In the genomic region with DNA sequence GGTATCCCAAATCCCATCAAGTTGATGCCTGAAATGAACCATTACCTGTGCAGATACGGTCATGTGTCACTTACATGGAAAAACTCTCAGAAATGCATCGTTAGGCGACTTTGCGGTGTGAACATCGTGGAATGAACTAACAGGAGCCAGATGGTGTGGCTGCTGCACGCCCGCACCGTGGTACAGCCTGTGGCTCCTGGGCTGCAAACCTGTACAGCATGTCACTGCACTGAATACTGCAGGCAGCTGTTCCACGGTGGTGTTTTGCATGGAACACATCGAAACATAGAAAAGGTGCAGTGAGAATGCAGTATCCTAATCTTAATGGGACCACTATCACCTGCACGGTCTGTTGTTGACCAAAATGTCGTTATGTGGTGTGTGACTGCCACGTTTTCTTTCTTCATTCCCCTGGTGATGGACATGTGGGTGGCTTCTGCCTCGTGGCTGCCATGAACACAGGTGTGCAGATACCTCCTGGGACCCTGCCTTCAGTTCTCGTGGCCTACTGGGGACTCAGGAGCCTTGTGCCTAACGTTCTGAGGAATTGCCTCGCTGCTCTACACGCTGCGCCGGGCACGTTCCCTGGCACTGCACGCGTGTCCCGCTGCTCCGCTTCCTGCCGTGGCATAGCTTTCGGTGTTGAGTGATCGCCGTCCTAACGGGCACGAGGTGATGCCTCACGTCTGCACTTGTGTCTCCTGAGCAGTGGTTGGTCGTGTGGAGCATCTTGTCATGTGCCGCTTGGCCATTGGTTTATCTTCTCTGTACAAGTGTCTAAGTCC, we compare ENCODE assay signal across 14 cellular contexts. TPM values are rescaled to one million over a fixed set of nuclear protein-coding genes. Genes with fewer than 3 reads are reported as not detected.
DNase-seq lines count a peak whose midpoint lies in the region; ATAC-seq and TF ChIP-seq lines count a peak whose summit lies in the region.
"Had no signal": no experiment of that assay in that cellular context is flagged by ENCODE, and none has a peak within 500 bp of the region (broad histone marks: within the 10 kb centered on the region; RNA-seq: fewer than 3 reads in every experiment).

No MANE protein-coding gene starts in this region.

- peak overlapping the region; percentile 86; the same call in 1 of the 2 replicates for H2AK5ac ChIP-seq in IMR-90 (ENCODE audit: low read depth, low read length)

- peaks cover 39% of the 10 kb centered on the region for H3K4me1 ChIP-seq in CD4-positive, CD25-positive, alpha-beta regulatory T cell (ENCODE audit: control insufficient read depth, insufficient read depth, low read length, poor library complexity, severe bottlenecking)
- peaks cover 14% of the 10 kb centered on the region for H3K4me1 ChIP-seq in IMR-90 (ENCODE audit: control insufficient read depth, insufficient read depth, low read length)

- TF ChIP-seq CTCF in IMR-90 (conservative IDR thresholded peaks at IDR 0.05; ENCODE audit: low read depth, low read length) (no peak), nephron progenitor cell (IDR thresholded peaks at IDR 0.05) (no peak)

- H4K20me1 ChIP-seq in IMR-90 (ENCODE audit: insufficient read depth, low read length): peaks cover 59% of the 10 kb centered on the region

- DNase-seq in CD4-positive, CD25-positive, alpha-beta regulatory T cell: no peak
- DNase-seq in IMR-90 (no peak), epithelial cell of prostate (ENCODE audit: low read depth, low spot score) (no peak), nephron progenitor cell (no peak), AG20443 (ENCODE audit: low spot score) (no peak), SIG-M5 treated with dmso at 0.1 percent for 504 hours (lab: John Stamatoyannopoulos, UW; ENCODE audit: unreplicated experiment) (no peak)
- DNase-seq: activated naive CD4-positive, alpha-beta T cell treated with anti-CD3 and anti-CD28 coated beads, Interleukin-2, amount 50 U/mL, for 16 hours; GOT3; NCI-H2029 treated with DMSO at 0.1 percent for 48 hours; SHP77 treated with DMSO at 0.1 percent for 48 hours; stomach had no signal

- no peak overlapping the region for H3K27ac ChIP-seq in CD4-positive, CD25-positive, alpha-beta regulatory T cell (ENCODE audit: insufficient read depth, low read length, poor library complexity, severe bottlenecking)
- no peak overlapping the region for H3K27ac ChIP-seq in IMR-90 (ENCODE audit: insufficient read depth, low read length)
- H3K27ac ChIP-seq in epithelial cell of prostate: peak overlapping the region; percentile 67

- H3K27me3 Mint-ChIP-seq in CD4-positive, CD25-positive, alpha-beta regulatory T cell: no peaks in the 10 kb centered on the region
- H3K27me3 Mint-ChIP-seq in nephron progenitor cell (ENCODE audit: low read depth, poor library complexity): peaks cover 4% of the 10 kb centered on the region

- 95% methylated on average over 28 of the region's 34 CpGs; no CpG with 5 or more reads in 1 of the 2 experiments for WGBS in IMR-90 (ENCODE audit: extremely low coverage in 2 of 2, insufficient read length in 1 of 2), 2 experiments

- no peak for TF ChIP-seq RAD21 in IMR-90 (IDR thresholded peaks at IDR 0.05; ENCODE audit: low read length)

- H3K27ac Mint-ChIP-seq in CD4-positive, CD25-positive, alpha-beta regulatory T cell: peak overlapping the region in 1 of 3 donors; percentile 84
- peak overlapping the region; percentile 97 for H3K27ac Mint-ChIP-seq in nephron progenitor cell

- no peak overlapping the region for H3K4me2 ChIP-seq in IMR-90 (ENCODE audit: low read depth, low read length)

- H3K9me3 ChIP-seq in CD4-positive, CD25-positive, alpha-beta regulatory T cell (ENCODE audit: control insufficient read depth in 2 of 2, low read length in 2 of 2): no peaks in the 10 kb centered on the region
- no peaks in the 10 kb centered on the region for H3K9me3 ChIP-seq in IMR-90 (ENCODE audit: control insufficient read depth, insufficient read depth, low read length)
- H3K9me3 ChIP-seq: stomach had no signal

- H3K79me1 ChIP-seq in IMR-90 (ENCODE audit: low read depth in 1 of 2, low read length in 2 of 2): peaks cover 18 to 85% of the 10 kb centered on the region in 2 experiments

- H3K4me1 Mint-ChIP-seq in CD4-positive, CD25-positive, alpha-beta regulatory T cell: peaks cover 25 to 74% (median 37%) of the 10 kb centered on the region in 4 donors
- peaks cover 29% of the 10 kb centered on the region for H3K4me1 Mint-ChIP-seq in nephron progenitor cell

- BruUV-seq in IMR-90 (replicated peaks; lab: Mats Ljungman, UMichigan): no TSS peak

- no peak overlapping the region for H3K9ac ChIP-seq in IMR-90 (ENCODE audit: low read depth, low read length)

- H3K14ac ChIP-seq in IMR-90 (replicated peaks; ENCODE audit: low read depth, low read length): no peak overlapping the region

- peak overlapping the region; percentile 50 for H3K4me3 ChIP-seq in CD4-positive, CD25-positive, alpha-beta regulatory T cell (ENCODE audit: low read depth, low read length)
- H3K4me3 ChIP-seq in IMR-90 (ENCODE audit: insufficient read depth, low read depth, low read length): no peak overlapping the region

- H2BK120ac ChIP-seq in IMR-90 (ENCODE audit: low read depth, low read length): no peak overlapping the region

- H2BK20ac ChIP-seq in IMR-90 (ENCODE audit: low read depth, low read length): no peak overlapping the region

- H2AFZ ChIP-seq in IMR-90 (replicated peaks; ENCODE audit: low read length, poor library complexity): no peak overlapping the region

- peaks cover 11% of the 10 kb centered on the region for H3K36me3 ChIP-seq in CD4-positive, CD25-positive, alpha-beta regulatory T cell (ENCODE audit: control insufficient read depth, insufficient read depth, low read length)
- H3K36me3 ChIP-seq in IMR-90 (ENCODE audit: control insufficient read depth, insufficient read depth, low read length): peaks cover 17% of the 10 kb centered on the region

- no peak for TF ChIP-seq POLR2A in IMR-90 (IDR thresholded peaks at IDR 0.05; ENCODE audit: low read depth, low read length)

- H4K8ac ChIP-seq in IMR-90 (ENCODE audit: low read depth in 2 of 2, low read length in 2 of 2): no peak overlapping the region; a peak in 1 of 4 replicates

- intact Hi-C loops in IMR-90 (cut with micrococcal nuclease): loop anchor here (2.0 kb wide), 1 partner anchor 39 kb away; the partner anchor contains the start of gene UVSSA

- no peak overlapping the region for H2BK5ac ChIP-seq in IMR-90 (ENCODE audit: low read depth, low read length, poor library complexity, severe bottlenecking)

- no peak overlapping the region for H2BK15ac ChIP-seq in IMR-90 (ENCODE audit: low read depth, low read length)

- no peak overlapping the region for H3K56ac ChIP-seq in IMR-90 (ENCODE audit: extremely low read depth, insufficient read depth, low read length)

- in situ Hi-C loops in IMR-90 (cut with MboI; ENCODE audit: low sequenced_read_pairs): no loop called here

- dilution Hi-C loops in IMR-90 (cut with HindIII; ENCODE audit: low sequenced_read_pairs, unreplicated experiment): no loop called here

- no peak overlapping the region for H4K91ac ChIP-seq in IMR-90 (ENCODE audit: insufficient read depth, low read depth, low read length)

- H2AK9ac ChIP-seq in IMR-90 (replicated peaks; ENCODE audit: low read depth, low read length, poor library complexity): peak overlapping the region; percentile 38

- H3K4ac ChIP-seq in IMR-90 (ENCODE audit: low read depth, low read length): peak overlapping the region; percentile 9; the same call in 1 of the 2 replicates

- CTCF ChIA-PET in IMR-90 (lab: Yijun Ruan, JAX): no interaction called here

- peaks cover 23% of the 10 kb centered on the region for H3K9me1 ChIP-seq in IMR-90 (ENCODE audit: insufficient read depth, low read length)

- H4K5ac ChIP-seq in IMR-90 (ENCODE audit: low read depth, low read length): no peak overlapping the region

- H3K36me3 Mint-ChIP-seq in CD4-positive, CD25-positive, alpha-beta regulatory T cell: peaks cover 6% of the 10 kb centered on the region
- H3K36me3 Mint-ChIP-seq in nephron progenitor cell (ENCODE audit: low read depth): peaks cover 75% of the 10 kb centered on the region

- H3K23ac ChIP-seq in IMR-90 (ENCODE audit: low read depth, low read length): no peak overlapping the region

- ATAC-seq in CD4-positive, CD25-positive, alpha-beta regulatory T cell (ENCODE audit: low read depth in 2 of 2): no peak
- ATAC-seq in IMR-90 (ENCODE audit: low read depth): no peak
- ATAC-seq in HG02852 (IDR thresholded peaks at IDR 0.05; ENCODE audit: unreplicated experiment): no peak
- no peak for ATAC-seq in HG03520 (IDR thresholded peaks at IDR 0.05; ENCODE audit: unreplicated experiment)
- ATAC-seq: sciatic nerve had no signal

- POLR2A ChIA-PET in IMR-90 (lab: Charles Lee; ENCODE audit: unreplicated experiment): no interaction called here

- H3K9me3 Mint-ChIP-seq in CD4-positive, CD25-positive, alpha-beta regulatory T cell: peaks cover 0 to 1% (median 0%) of the 10 kb centered on the region in 7 donors
- peaks cover 17% of the 10 kb centered on the region for H3K9me3 Mint-ChIP-seq in nephron progenitor cell

- H3K4me3 Mint-ChIP-seq in CD4-positive, CD25-positive, alpha-beta regulatory T cell: peak overlapping the region in 1 of 4 donors; percentile 67
- H3K4me3 Mint-ChIP-seq in nephron progenitor cell: no peak overlapping the region

- no peaks in the 10 kb centered on the region for H3K27me3 ChIP-seq in CD4-positive, CD25-positive, alpha-beta regulatory T cell (ENCODE audit: control insufficient read depth, insufficient read depth, low read length)
- no peaks in the 10 kb centered on the region for H3K27me3 ChIP-seq in IMR-90 (ENCODE audit: control insufficient read depth, insufficient read depth, low read length)
- H3K27me3 ChIP-seq: stomach had no signal

- H3K18ac ChIP-seq in IMR-90 (ENCODE audit: low read depth, low read length): no peak overlapping the region

TF ChIP-seq in IMR-90, 13 proteins besides CTCF, POLR2A, EP300 and RAD21 (continues in another document):
- TF ChIP-seq MAFK (IDR thresholded peaks at IDR 0.05; ENCODE audit: low read depth, low read length): no peak

RNA-seq across cellular contexts. Expression of gene MAEA, which starts 18.5 kb away (rescaled TPM):
- total RNA-seq in CD4-positive, CD25-positive, alpha-beta regulatory T cell: 77.7 TPM
- polyA plus RNA-seq in CD4-positive, CD25-positive, alpha-beta regulatory T cell: 10 to 100 TPM; 61.2 to 76.2 (median 66.2) TPM
- total RNA-seq in IMR-90 (2012; rRNA removed): 61.5 and 77.2 TPM in 2 replicates
- polyA plus RNA-seq in IMR-90 (2012; rRNA removed): 108 and 120 TPM in 2 replicates
- 108 and 119 TPM in 2 replicates for polyA plus RNA-seq in IMR-90 (2012; cell fraction: cytosol; rRNA removed)
- polyA plus RNA-seq in IMR-90 (2012; cell fraction: nucleus; rRNA removed; ENCODE audit: low replicate concordance): 179 and 309 TPM in 2 replicates

RNA-seq across cellular contexts. Expression of gene UVSSA, which starts 38.9 kb away (rescaled TPM):
- total RNA-seq in CD4-positive, CD25-positive, alpha-beta regulatory T cell: 42.9 TPM
- polyA plus RNA-seq in CD4-positive, CD25-positive, alpha-beta regulatory T cell: 1 to 10 TPM; 2.1 to 4.4 (median 3.4) TPM
- total RNA-seq in IMR-90 (2012; rRNA removed): 1.4 TPM in 2 replicates
- polyA plus RNA-seq in IMR-90 (2012; rRNA removed): 8.4 and 9.4 TPM in 2 replicates
- polyA plus RNA-seq in IMR-90 (2012; cell fraction: cytosol; rRNA removed): 5.7 and 5.9 TPM in 2 replicates
- 63.0 and 126 TPM in 2 replicates for polyA plus RNA-seq in IMR-90 (2012; cell fraction: nucleus; rRNA removed; ENCODE audit: low replicate concordance)

RNA-seq across cellular contexts. Expression of gene CTBP1, which starts 59.2 kb away (rescaled TPM):
- 198 TPM for total RNA-seq in CD4-positive, CD25-positive, alpha-beta regulatory T cell
- 10 to 100 TPM; 32.4 to 82.8 (median 52.0) TPM for polyA plus RNA-seq in CD4-positive, CD25-positive, alpha-beta regulatory T cell
- 147 TPM in 2 replicates for total RNA-seq in IMR-90 (2012; rRNA removed)
- 212 and 237 TPM in 2 replicates for polyA plus RNA-seq in IMR-90 (2012; rRNA removed)
- polyA plus RNA-seq in IMR-90 (2012; cell fraction: cytosol; rRNA removed): 167 and 315 TPM in 2 replicates
- 377 and 892 TPM in 2 replicates for polyA plus RNA-seq in IMR-90 (2012; cell fraction: nucleus; rRNA removed; ENCODE audit: low replicate concordance)

Comparison
In these comparisons a context has a peak if more than half of its experiments do, and no peak if none do; other contexts are left out.
1. RNA of gene UVSSA, which starts 38.9 kb away (total RNA-seq): 42.9 TPM in CD4-positive, CD25-positive, alpha-beta regulatory T cell (single experiment); 1.4 TPM in IMR-90; every median in the first group is over 10 times any median in the second.